1 cellular context compared by ENCODE assay signal in the genomic region with DNA sequence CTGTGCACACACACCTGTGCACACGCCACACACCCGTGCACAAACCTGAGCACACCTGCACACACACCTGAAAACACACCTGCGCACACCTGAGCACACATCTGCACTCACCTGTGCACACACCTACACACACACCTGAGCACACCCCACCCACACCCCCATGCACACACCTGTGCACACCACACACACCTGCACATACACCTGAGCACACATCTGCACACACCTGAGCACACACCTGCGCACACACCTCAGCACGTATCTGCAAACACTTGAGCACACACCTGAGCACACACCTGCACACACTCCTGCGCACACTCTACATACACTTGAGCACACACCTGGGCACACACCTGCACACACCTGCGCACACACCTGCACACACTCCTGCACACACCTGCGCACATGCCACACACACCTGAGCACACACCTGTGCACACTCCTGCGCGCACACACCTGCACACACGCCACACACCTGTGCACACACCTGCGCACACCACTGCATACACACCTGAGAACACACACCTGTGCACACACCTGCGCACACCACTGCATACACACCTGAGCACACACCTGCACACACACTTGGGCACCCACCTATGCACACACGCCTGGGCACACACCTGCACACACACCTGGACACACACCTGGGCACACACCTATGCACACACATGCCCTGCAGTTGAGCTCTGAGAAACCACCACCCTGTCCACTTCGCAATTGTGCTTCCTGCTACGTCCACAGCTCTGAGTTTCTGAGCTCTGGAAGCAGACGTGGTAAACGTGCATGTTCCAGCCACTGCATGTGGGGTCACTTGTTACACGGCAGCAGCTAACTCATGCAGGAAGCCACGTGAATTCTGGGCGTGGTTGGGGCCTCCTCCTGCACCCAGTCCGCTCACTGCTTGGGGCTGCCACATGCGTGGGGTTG.
A peak's percentile ranks its signal among the peaks of the same experiment; 100 is the strongest.
TF ChIP-seq lines count a peak whose summit lies in the region.

No MANE protein-coding gene starts in this region.

TF ChIP-seq in HEK293, 187 proteins besides CTCF, POLR2A, EP300 and RAD21 (continued from another document):
- TF ChIP-seq ZBTB49 (tag by site-specific recombination; IDR thresholded peaks at IDR 0.05; ENCODE audit: low read depth) (no peak), ZNF707 (tag by site-specific recombination; IDR thresholded peaks at IDR 0.05) (no peak), SCRT1 (tag by site-specific recombination; IDR thresholded peaks at IDR 0.05; ENCODE audit: borderline replicate concordance) (peak; percentile 92), ZNF18 (tag by site-specific recombination; IDR thresholded peaks at IDR 0.05) (peak; percentile 82), ZNF280D (tag by site-specific recombination; IDR thresholded peaks at IDR 0.05) (peak; percentile 45; the same call in 1 of the 2 replicates), SCRT2 (tag by site-specific recombination; IDR thresholded peaks at IDR 0.05) (peak; percentile 37; the same call in 1 of the 2 replicates), MZF1 (tag by site-specific recombination; IDR thresholded peaks at IDR 0.05; ENCODE audit: borderline replicate concordance) (no peak), ZNF747 (tag by site-specific recombination; IDR thresholded peaks at IDR 0.05) (no peak), ZNF302 (tag by site-specific recombination; IDR thresholded peaks at IDR 0.05; ENCODE audit: low read depth) (no peak), KLF8 (tag by site-specific recombination; IDR thresholded peaks at IDR 0.05) (peak; percentile 36; the same call in 1 of the 2 replicates), PRDM6 (tag by site-specific recombination; IDR thresholded peaks at IDR 0.05) (no peak), ZNF24 (tag by site-specific recombination; IDR thresholded peaks at IDR 0.05) (no peak), ZBTB7A (tag by site-specific recombination; IDR thresholded peaks at IDR 0.05; ENCODE audit: low read depth) (peak; percentile 57; the same call in 1 of the 2 replicates), YY1 (tag by site-specific recombination; IDR thresholded peaks at IDR 0.05) (no peak), ZNF398 (tag by site-specific recombination; IDR thresholded peaks at IDR 0.05) (no peak), ZNF571 (tag by site-specific recombination; IDR thresholded peaks at IDR 0.05) (no peak), ZNF704 (tag by site-specific recombination; IDR thresholded peaks at IDR 0.05) (no peak), ZNF266 (tag by site-specific recombination; IDR thresholded peaks at IDR 0.05; ENCODE audit: low read depth) (no peak), YY2 (tag by site-specific recombination; IDR thresholded peaks at IDR 0.05) (no peak), ZNF701 (tag by site-specific recombination; IDR thresholded peaks at IDR 0.05) (no peak), ZFHX2 (tag by site-specific recombination; conservative IDR thresholded peaks at IDR 0.05) (0 out of 2 replicates have a peak, but pooled peaks have one; percentile 6), ATF2 (tag by site-specific recombination; IDR thresholded peaks at IDR 0.05; ENCODE audit: low read depth) (no peak), ZNF843 (tag by site-specific recombination; IDR thresholded peaks at IDR 0.05) (no peak), ZBTB1 (tag by site-specific recombination; IDR thresholded peaks at IDR 0.05) (no peak), ZNF768 (tag by site-specific recombination; IDR thresholded peaks at IDR 0.05) (no peak), ZBTB8A (tag by site-specific recombination; IDR thresholded peaks at IDR 0.05) (0 out of 2 replicates have a peak, but pooled peaks have one; percentile 26), ZNF629 (tag by site-specific recombination; IDR thresholded peaks at IDR 0.05) (no peak), GFI1B (tag by site-specific recombination; IDR thresholded peaks at IDR 0.05) (no peak), ZNF221 (tag by site-specific recombination; IDR thresholded peaks at IDR 0.05; ENCODE audit: borderline replicate concordance) (no peak), ZNF473 (tag by site-specific recombination; IDR thresholded peaks at IDR 0.05) (0 out of 2 replicates have a peak, but pooled peaks have one; percentile 54)
- TF ChIP-seq, protein P1, sequence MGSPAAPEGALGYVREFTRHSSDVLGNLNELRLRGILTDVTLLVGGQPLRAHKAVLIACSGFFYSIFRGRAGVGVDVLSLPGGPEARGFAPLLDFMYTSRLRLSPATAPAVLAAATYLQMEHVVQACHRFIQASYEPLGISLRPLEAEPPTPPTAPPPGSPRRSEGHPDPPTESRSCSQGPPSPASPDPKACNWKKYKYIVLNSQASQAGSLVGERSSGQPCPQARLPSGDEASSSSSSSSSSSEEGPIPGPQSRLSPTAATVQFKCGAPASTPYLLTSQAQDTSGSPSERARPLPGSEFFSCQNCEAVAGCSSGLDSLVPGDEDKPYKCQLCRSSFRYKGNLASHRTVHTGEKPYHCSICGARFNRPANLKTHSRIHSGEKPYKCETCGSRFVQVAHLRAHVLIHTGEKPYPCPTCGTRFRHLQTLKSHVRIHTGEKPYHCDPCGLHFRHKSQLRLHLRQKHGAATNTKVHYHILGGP (tag by site-specific recombination; IDR thresholded peaks at IDR 0.05), result no peak
- TF ChIP-seq, protein P2, sequence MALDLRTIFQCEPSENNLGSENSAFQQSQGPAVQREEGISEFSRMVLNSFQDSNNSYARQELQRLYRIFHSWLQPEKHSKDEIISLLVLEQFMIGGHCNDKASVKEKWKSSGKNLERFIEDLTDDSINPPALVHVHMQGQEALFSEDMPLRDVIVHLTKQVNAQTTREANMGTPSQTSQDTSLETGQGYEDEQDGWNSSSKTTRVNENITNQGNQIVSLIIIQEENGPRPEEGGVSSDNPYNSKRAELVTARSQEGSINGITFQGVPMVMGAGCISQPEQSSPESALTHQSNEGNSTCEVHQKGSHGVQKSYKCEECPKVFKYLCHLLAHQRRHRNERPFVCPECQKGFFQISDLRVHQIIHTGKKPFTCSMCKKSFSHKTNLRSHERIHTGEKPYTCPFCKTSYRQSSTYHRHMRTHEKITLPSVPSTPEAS (tag by site-specific recombination; IDR thresholded peaks at IDR 0.05), result peak; percentile 88
